ENCODE assay signal across 20 cellular contexts in genomic region chr4:20272411-20272872, GRCh38. TPM values are rescaled to one million over a fixed set of nuclear protein-coding genes. Genes with fewer than 3 reads are reported as not detected.
A peak's percentile ranks its signal among the peaks of the same experiment; 100 is the strongest.
DNase-seq lines count a peak whose midpoint lies in the region; ATAC-seq and TF ChIP-seq lines count a peak whose summit lies in the region.
"Had no signal": no experiment of that assay in that cellular context is flagged by ENCODE, and none has a peak within 500 bp of the region (broad histone marks: within the 10 kb centered on the region; RNA-seq: fewer than 3 reads in every experiment).

No MANE protein-coding gene starts in this region.

- no peak for TF ChIP-seq POLR2A in right lobe of liver (IDR thresholded peaks at IDR 0.05)

- no peak for TF ChIP-seq CTCF in astrocyte of the cerebellum (IDR thresholded peaks at IDR 0.05; ENCODE audit: low read depth, low read length, missing control alignments)
- TF ChIP-seq CTCF in right lobe of liver (IDR thresholded peaks at IDR 0.05) = no peak

- no peak overlapping the region for H2AFZ ChIP-seq in mesenchymal stem cell (ENCODE audit: low read depth, low read length)

- no peak overlapping the region for H2BK120ac ChIP-seq in mesenchymal stem cell (ENCODE audit: low read depth, low read length)

- DNase-seq in DMS79 (lab: John Stamatoyannopoulos, UW) (peak; percentile 46), HPDE6-E6E7 (ENCODE audit: extremely low spot score) (peak; percentile 22), astrocyte of the cerebellum (ENCODE audit: low read depth) (peak; percentile 70), mesenchymal stem cell (peak; percentile 60), NCI-H187 treated with DMSO at 0.1 percent for 48 hours (lab: John Stamatoyannopoulos, UW) (no peak), right lobe of liver (no peak)
- DNase-seq: ACHN; activated CD4-positive, alpha-beta T cell treated with anti-CD3 and anti-CD28 coated beads, Interleukin-2, amount 10 ng/mL, durations not matched to agents 7 days and 5 days; activated gamma-delta T cell treated with Interleukin-2 at 50 U/mL for 16 hours; anterior cingulate cortex; DMS153; gastrocnemius medialis; mucosa of descending colon; NCI-H1436; RPMI8226; stimulated activated naive B cell treated with anti-CD40 and anti-IgM and Interleukin-4, amounts not matched to agents 10 μg/mL and 1 μg/mL and 100 μg/mL, for 72 hours had no signal

- ATAC-seq in GM18519 (IDR thresholded peaks at IDR 0.05; ENCODE audit: low FRiP score, unreplicated experiment) = no peak
- no peak for ATAC-seq in GM19463 (IDR thresholded peaks at IDR 0.05; ENCODE audit: unreplicated experiment)
- no peak for ATAC-seq in right lobe of liver
- ATAC-seq: mucosa of descending colon; stimulated activated naive B cell treated with anti-CD40 and anti-IgM and Interleukin-4, amounts not matched to agents 10 μg/mL and 1 μg/mL and 100 μg/mL, for 72 hours had no signal

- intact Hi-C loops in right lobe of liver (cut with DNase I) = no loop called here

- H2AK5ac ChIP-seq in mesenchymal stem cell (ENCODE audit: low read length, severe bottlenecking) = no peak overlapping the region

- H3K9me3 ChIP-seq in mesenchymal stem cell (ENCODE audit: control insufficient read depth, low read length) (no peaks in the 10 kb centered on the region), right lobe of liver (no peaks in the 10 kb centered on the region)
- H3K9me3 ChIP-seq: gastrocnemius medialis, mucosa of descending colon, right atrium auricular region, tibial nerve had no signal

- H3K9ac ChIP-seq in mesenchymal stem cell (ENCODE audit: low read length) = no peak overlapping the region

- WGBS in mesenchymal stem cell = 0% methylated on average over 3 of the region's 4 CpGs
- 56% methylated on average over 4 of the region's 4 CpGs for WGBS in right lobe of liver (ENCODE audit: insufficient coverage, low coverage, low lambda C conversion rate, missing lambda C conversion rate)

- no peak overlapping the region for H4K91ac ChIP-seq in mesenchymal stem cell (ENCODE audit: low read length)

- no peak overlapping the region for H3K4me3 ChIP-seq in astrocyte of the cerebellum (ENCODE audit: low read depth, low read length)
- no peak overlapping the region for H3K4me3 ChIP-seq in mesenchymal stem cell (ENCODE audit: insufficient read depth in 1 of 2, low read depth in 1 of 2, low read length in 2 of 2)
- no peak overlapping the region for H3K4me3 ChIP-seq in right lobe of liver
- H3K4me3 ChIP-seq: gastrocnemius medialis, mucosa of descending colon, right atrium auricular region, tibial nerve had no signal

- no peaks in the 10 kb centered on the region for H3K79me1 ChIP-seq in mesenchymal stem cell (replicated peaks; ENCODE audit: low read length, poor library complexity, severe bottlenecking)

- in situ Hi-C loops in astrocyte of the cerebellum (cut with HindIII; ENCODE audit: low sequenced_read_pairs) = no loop called here

- no peak overlapping the region for H3K14ac ChIP-seq in mesenchymal stem cell (ENCODE audit: low read length in 2 of 2)

- no peak overlapping the region for H3K4ac ChIP-seq in mesenchymal stem cell (ENCODE audit: low read depth in 1 of 2, low read length in 2 of 2)

- H3K27ac ChIP-seq in mesenchymal stem cell (ENCODE audit: low read length, poor library complexity, severe bottlenecking) = no peak overlapping the region
- no peak overlapping the region for H3K27ac ChIP-seq in right lobe of liver
- H3K27ac ChIP-seq: right atrium auricular region, tibial nerve had no signal

- H2BK12ac ChIP-seq in mesenchymal stem cell (ENCODE audit: low read length in 2 of 2) = no peak overlapping the region

- H4K8ac ChIP-seq in mesenchymal stem cell (ENCODE audit: low read length) = no peak overlapping the region

- no peak overlapping the region for H3K23ac ChIP-seq in mesenchymal stem cell (ENCODE audit: low read length in 2 of 2)

- H3K4me2 ChIP-seq in mesenchymal stem cell (ENCODE audit: low read length, poor library complexity, severe bottlenecking) = no peak overlapping the region

- no peak overlapping the region for H2BK15ac ChIP-seq in mesenchymal stem cell (ENCODE audit: low read depth, poor library complexity, severe bottlenecking)

- H3K4me1 ChIP-seq in mesenchymal stem cell (ENCODE audit: control insufficient read depth, insufficient read depth, low read depth, low read length) (no peaks in the 10 kb centered on the region), right lobe of liver (no peaks in the 10 kb centered on the region)
- H3K4me1 ChIP-seq: gastrocnemius medialis, right atrium auricular region had no signal

- H3K36me3 ChIP-seq in mesenchymal stem cell (ENCODE audit: control insufficient read depth in 1 of 2, insufficient read depth in 2 of 2, low read depth in 1 of 2, low read length in 2 of 2) (peaks cover 0 to 27% of the 10 kb centered on the region in 2 experiments), right lobe of liver (no peaks in the 10 kb centered on the region)
- H3K36me3 ChIP-seq: gastrocnemius medialis, right atrium auricular region, tibial nerve had no signal

- no peak overlapping the region for H2BK5ac ChIP-seq in mesenchymal stem cell (ENCODE audit: low read depth, low read length, poor library complexity, severe bottlenecking)

- H3K18ac ChIP-seq in mesenchymal stem cell (ENCODE audit: low read depth in 1 of 2, low read length in 2 of 2) = no peak overlapping the region

- H3K27me3 ChIP-seq in mesenchymal stem cell (ENCODE audit: control insufficient read depth in 1 of 2, insufficient read depth in 1 of 2, low read length in 2 of 2) (no peaks in the 10 kb centered on the region), right lobe of liver (no peaks in the 10 kb centered on the region)
- H3K27me3 ChIP-seq: gastrocnemius medialis, right atrium auricular region, tibial nerve had no signal

RNA-seq across cellular contexts. Expression of gene SLIT2, which starts 20.7 kb away (rescaled TPM):
- polyA plus RNA-seq in mesenchymal stem cell (2013, experiment 1 of 2) = 19.2 TPM
- polyA plus RNA-seq in mesenchymal stem cell (2013, experiment 2 of 2) = 18.7 TPM
- 1 to 10 TPM in 5 of 6 experiments, under 1 TPM in 1; 0.87 to 2.5 (median 1.3) TPM for total RNA-seq in right lobe of liver
- total RNA-seq: activated CD4-positive, alpha-beta T cell treated with anti-CD3 and anti-CD28 coated beads, Interleukin-2, amount 10 ng/mL, durations not matched to agents 7 days and 5 days had no signal

Comparison
In these comparisons a context has a peak if more than half of its experiments do, and no peak if none do; other contexts are left out.
1. DNase-seq: peak in DMS79 (single experiment), HPDE6-E6E7 (single experiment), astrocyte of the cerebellum (single experiment) and mesenchymal stem cell (single experiment); none in NCI-H187 treated with DMSO at 0.1 percent for 48 hours (single experiment) and right lobe of liver (0 of 3).